1 cellular context compared by ENCODE assay signal in the genomic region with DNA sequence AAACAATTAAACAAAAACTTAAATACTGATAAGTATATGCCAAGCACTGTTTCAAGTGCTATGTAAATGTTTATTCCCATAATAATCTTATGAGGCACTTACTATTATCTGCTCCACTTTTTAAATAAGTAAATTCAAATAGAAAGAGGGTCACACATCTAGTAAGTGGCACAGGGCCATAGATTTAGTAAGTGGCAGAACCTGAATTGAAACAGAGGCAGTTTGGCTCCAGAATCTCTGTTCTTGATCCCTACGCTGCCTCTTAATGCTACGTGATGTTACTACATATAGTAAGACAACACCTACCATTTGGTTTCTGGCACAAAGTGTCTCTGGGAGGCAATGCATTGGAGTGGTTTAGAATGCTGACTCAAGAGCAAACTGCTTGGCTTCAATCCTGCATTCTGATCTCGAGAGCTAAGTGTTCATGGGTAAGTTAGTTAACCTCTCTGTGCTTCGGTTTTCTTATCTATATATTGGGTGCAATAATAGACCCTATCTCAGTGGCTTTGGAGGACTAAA.
TF ChIP-seq lines count a peak whose summit lies in the region.

No MANE protein-coding gene starts in this region.

TF ChIP-seq in GM23338, 12 proteins besides CTCF, POLR2A, EP300 and RAD21 (continued from another document):
- TF ChIP-seq, protein P1, sequence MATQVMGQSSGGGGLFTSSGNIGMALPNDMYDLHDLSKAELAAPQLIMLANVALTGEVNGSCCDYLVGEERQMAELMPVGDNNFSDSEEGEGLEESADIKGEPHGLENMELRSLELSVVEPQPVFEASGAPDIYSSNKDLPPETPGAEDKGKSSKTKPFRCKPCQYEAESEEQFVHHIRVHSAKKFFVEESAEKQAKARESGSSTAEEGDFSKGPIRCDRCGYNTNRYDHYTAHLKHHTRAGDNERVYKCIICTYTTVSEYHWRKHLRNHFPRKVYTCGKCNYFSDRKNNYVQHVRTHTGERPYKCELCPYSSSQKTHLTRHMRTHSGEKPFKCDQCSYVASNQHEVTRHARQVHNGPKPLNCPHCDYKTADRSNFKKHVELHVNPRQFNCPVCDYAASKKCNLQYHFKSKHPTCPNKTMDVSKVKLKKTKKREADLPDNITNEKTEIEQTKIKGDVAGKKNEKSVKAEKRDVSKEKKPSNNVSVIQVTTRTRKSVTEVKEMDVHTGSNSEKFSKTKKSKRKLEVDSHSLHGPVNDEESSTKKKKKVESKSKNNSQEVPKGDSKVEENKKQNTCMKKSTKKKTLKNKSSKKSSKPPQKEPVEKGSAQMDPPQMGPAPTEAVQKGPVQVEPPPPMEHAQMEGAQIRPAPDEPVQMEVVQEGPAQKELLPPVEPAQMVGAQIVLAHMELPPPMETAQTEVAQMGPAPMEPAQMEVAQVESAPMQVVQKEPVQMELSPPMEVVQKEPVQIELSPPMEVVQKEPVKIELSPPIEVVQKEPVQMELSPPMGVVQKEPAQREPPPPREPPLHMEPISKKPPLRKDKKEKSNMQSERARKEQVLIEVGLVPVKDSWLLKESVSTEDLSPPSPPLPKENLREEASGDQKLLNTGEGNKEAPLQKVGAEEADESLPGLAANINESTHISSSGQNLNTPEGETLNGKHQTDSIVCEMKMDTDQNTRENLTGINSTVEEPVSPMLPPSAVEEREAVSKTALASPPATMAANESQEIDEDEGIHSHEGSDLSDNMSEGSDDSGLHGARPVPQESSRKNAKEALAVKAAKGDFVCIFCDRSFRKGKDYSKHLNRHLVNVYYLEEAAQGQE (IDR thresholded peaks at IDR 0.05; ENCODE audit: unreplicated experiment): no peak
- TF ChIP-seq STAT1 (IDR thresholded peaks at IDR 0.05; ENCODE audit: unreplicated experiment) (no peak), ZNF114 (CRISPR knock-in tag; IDR thresholded peaks at IDR 0.05) (no peak), POLR2AphosphoS5 (IDR thresholded peaks at IDR 0.05; ENCODE audit: low read depth) (no peak), CREB1 (CRISPR knock-in tag; IDR thresholded peaks at IDR 0.05; ENCODE audit: low read depth) (no peak), EZH2phosphoT487 (IDR thresholded peaks at IDR 0.05; ENCODE audit: unreplicated experiment) (no peak), EZH2 (IDR thresholded peaks at IDR 0.05; ENCODE audit: low read depth, unreplicated experiment) (no peak)
